Comparison of ENCODE assay signal across 9 cellular contexts in the genomic region with DNA sequence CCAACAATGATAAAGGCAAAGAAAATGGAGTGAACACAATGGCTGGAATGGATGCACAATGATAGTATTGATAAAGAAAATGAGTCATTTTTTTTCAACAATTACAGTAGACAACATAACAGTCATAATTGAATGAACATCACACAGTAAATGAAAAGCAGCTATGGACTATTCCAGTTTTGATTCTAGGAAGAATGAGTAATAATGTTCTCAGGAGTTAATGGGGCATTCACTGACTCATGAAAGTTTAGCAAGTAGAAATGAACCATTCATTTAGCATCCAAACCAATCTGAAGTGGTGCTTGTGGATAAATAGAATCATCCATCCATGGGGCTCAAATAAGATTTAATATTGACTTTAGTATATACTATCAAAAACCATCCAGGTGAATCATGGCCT.
A peak's percentile ranks its signal among the peaks of the same experiment; 100 is the strongest.
DNase-seq lines count a peak whose midpoint lies in the region; ATAC-seq and FAIRE-seq lines count a peak whose summit lies in the region.
"Had no signal": no experiment of that assay in that cellular context is flagged by ENCODE, and none has a peak within 500 bp of the region (broad histone marks: within the 10 kb centered on the region; RNA-seq: fewer than 3 reads in every experiment).

No MANE protein-coding gene starts in this region.

- DNase-seq in A172 (ENCODE audit: low spot score) (peak; percentile 3), ELR (ENCODE audit: low read depth) (peak; percentile 77), NCI-H345 (lab: John Stamatoyannopoulos, UW) (peak; percentile 79), dedifferentiated amniotic fluid mesenchymal stem cell (ENCODE audit: extremely low spot score) (peak; percentile 24), urothelium cell line (ENCODE audit: low spot score) (no peak), ecto neural progenitor cell (ENCODE audit: low spot score) (no peak), posterior cingulate gyrus (no peak)
- DNase-seq: MM.1S had no signal

- no peak for FAIRE-seq in urothelium cell line (lab: Jason Lieb, UNC)

- no peak for ATAC-seq in HG02759 (IDR thresholded peaks at IDR 0.05; ENCODE audit: unreplicated experiment)

- intact Hi-C loops in posterior cingulate gyrus (cut with DNase I): no loop called here

Comparison
In these comparisons a context has a peak if more than half of its experiments do, and no peak if none do; other contexts are left out.
1. DNase-seq: peak in A172 (single experiment), ELR (single experiment), NCI-H345 (single experiment) and dedifferentiated amniotic fluid mesenchymal stem cell (single experiment); none in urothelium cell line (single experiment), ecto neural progenitor cell (single experiment) and posterior cingulate gyrus (0 of 10).